Comparison of ENCODE assay signal across 22 cellular contexts in the genomic region with DNA sequence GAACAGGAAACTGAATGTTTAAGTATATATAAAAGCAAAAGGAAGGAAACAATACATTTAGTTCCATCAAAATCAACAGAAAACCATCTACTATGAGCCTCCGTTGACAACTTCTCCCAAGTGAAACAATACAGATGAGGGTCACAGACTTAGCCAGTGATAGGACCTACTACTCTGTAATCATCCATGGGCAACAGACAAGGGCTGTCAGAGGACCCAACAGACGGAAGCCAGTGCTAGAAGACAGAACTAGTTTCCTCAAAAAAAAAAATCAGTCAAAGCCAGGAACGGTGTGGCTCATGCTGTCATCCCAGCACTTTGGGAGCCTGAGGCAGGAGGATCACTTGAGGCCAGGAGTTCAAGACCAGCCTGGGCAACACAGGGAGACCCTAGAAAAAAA. TPM values are rescaled to one million over a fixed set of nuclear protein-coding genes. Genes with fewer than 3 reads are reported as not detected.
DNase-seq lines count a peak whose midpoint lies in the region; ATAC-seq, FAIRE-seq and TF ChIP-seq lines count a peak whose summit lies in the region.
"Had no signal": no experiment of that assay in that cellular context is flagged by ENCODE, and none has a peak within 500 bp of the region (broad histone marks: within the 10 kb centered on the region; RNA-seq: fewer than 3 reads in every experiment).

No MANE protein-coding gene starts in this region.

- H3K4me1 ChIP-seq in RWPE2 (ENCODE audit: insufficient read depth, poor library complexity, severe bottlenecking), result peaks cover 14% of the 10 kb centered on the region
- peaks cover 9% of the 10 kb centered on the region for H3K4me1 ChIP-seq in keratinocyte (ENCODE audit: control insufficient read depth, extremely low read depth, insufficient read depth, low read length)
- H3K4me1 ChIP-seq in gastrocnemius medialis, result peaks cover 0 to 3% of the 10 kb centered on the region in 2 donors

- dilution Hi-C loops in keratinocyte (cut with MboI; ENCODE audit: extremely low pct_ligation_motif_present, low sequenced_read_pairs), result no loop called here

- peak overlapping the region; percentile 78 for H3K27ac ChIP-seq in RWPE2 (ENCODE audit: poor library complexity, severe bottlenecking)
- peak overlapping the region; percentile 54 for H3K27ac ChIP-seq in keratinocyte (ENCODE audit: control insufficient read depth, insufficient read depth, low read length)
- no peak overlapping the region for H3K27ac ChIP-seq in gastrocnemius medialis
- H3K27ac ChIP-seq: KMS-11 had no signal

- H3K36me3 ChIP-seq in RWPE2 (ENCODE audit: low read depth) (peaks cover 9% of the 10 kb centered on the region; the same call in 1 of the 2 replicates), keratinocyte (ENCODE audit: control insufficient read depth in 2 of 2, extremely low read depth in 1 of 2, insufficient read depth in 2 of 2, low read length in 2 of 2) (peaks cover 0 to 2% of the 10 kb centered on the region in 2 experiments), gastrocnemius medialis (no peaks in the 10 kb centered on the region)
- H3K36me3 ChIP-seq: MG63 had no signal

- H3K36me3 Mint-ChIP-seq in brain, result peaks cover 63% of the 10 kb centered on the region

- in situ Hi-C loops in gastrocnemius medialis (cut with MboI; ENCODE audit: low sequenced_read_pairs in 4 of 4), result no loop called here

- no peak for FAIRE-seq in keratinocyte (lab: Jason Lieb, UNC)

- H3K4me2 ChIP-seq in keratinocyte (ENCODE audit: control insufficient read depth, extremely low read depth, insufficient read depth, low read depth, low read length), result peak overlapping the region; percentile 2
- H3K4me2 ChIP-seq: KMS-11 had no signal

- H3K27me3 ChIP-seq in RWPE2 (ENCODE audit: insufficient read depth, poor library complexity, severe bottlenecking) (no peaks in the 10 kb centered on the region), keratinocyte (ENCODE audit: control insufficient read depth, extremely low read depth, insufficient read depth, low read length) (no peaks in the 10 kb centered on the region), gastrocnemius medialis (no peaks in the 10 kb centered on the region)
- H3K27me3 ChIP-seq: MG63 had no signal

- no peaks in the 10 kb centered on the region for H3K9me3 ChIP-seq in RWPE2 (ENCODE audit: severe bottlenecking)
- H3K9me3 ChIP-seq in keratinocyte (ENCODE audit: control insufficient read depth, low read depth, low read length), result no peaks in the 10 kb centered on the region
- no peaks in the 10 kb centered on the region for H3K9me3 ChIP-seq in gastrocnemius medialis
- H3K9me3 ChIP-seq: MG63 had no signal

- no peaks in the 10 kb centered on the region for H3K27me3 Mint-ChIP-seq in brain
- H3K27me3 Mint-ChIP-seq: CD4-positive, CD25-positive, alpha-beta regulatory T cell had no signal

- DNase-seq in GDM1 (lab: John Stamatoyannopoulos, UW) (peak; percentile 70), RWPE2 (ENCODE audit: low spot score) (no peak), keratinocyte (ENCODE audit: low read depth, low spot score) (no peak), gastrocnemius medialis (no peak), left ventricle myocardium superior (no peak)
- DNase-seq: ACHN; AML-193; CD4-positive, CD25-positive, alpha-beta regulatory T cell; DMS79; HFFc6; MG63; NCI-H1092; NCI-H146; NCI-H2081 treated with DMSO at 0.1 percent for 48 hours; NCI-H510A treated with DMSO at 0.1 percent for 48 hours; NCI-H82; Right ventricle myocardium superior had no signal

- TF ChIP-seq POLR2A in gastrocnemius medialis (IDR thresholded peaks at IDR 0.05), result no peak

- no peak overlapping the region for H3K9ac ChIP-seq in keratinocyte (ENCODE audit: control insufficient read depth, extremely low read depth, insufficient read depth, low read length)
- H3K9ac ChIP-seq: KMS-11 had no signal

- H3K4me3 ChIP-seq in RWPE2 (ENCODE audit: severe bottlenecking) (no peak overlapping the region), keratinocyte (ENCODE audit: control insufficient read depth in 2 of 3, extremely low read depth in 1 of 3, insufficient read depth in 2 of 3, low read depth in 1 of 3, low read length in 3 of 3) (no peak overlapping the region), gastrocnemius medialis (no peak overlapping the region)
- H3K4me3 ChIP-seq: MG63 had no signal

- H3K4me3 Mint-ChIP-seq in brain, result no peak overlapping the region
- H3K4me3 Mint-ChIP-seq: CD4-positive, CD25-positive, alpha-beta regulatory T cell; HFFc6 had no signal

- peaks cover 37% of the 10 kb centered on the region for H3K4me1 Mint-ChIP-seq in brain

- peak overlapping the region in 3 of 5 experiments; percentile 9 to 91 (median 27) for H3K27ac Mint-ChIP-seq in brain
- H3K27ac Mint-ChIP-seq: HFFc6 had no signal

- no peak overlapping the region for H2AFZ ChIP-seq in keratinocyte (ENCODE audit: control insufficient read depth, low read length)

- intact Hi-C loops in gastrocnemius medialis (cut with DNase I; ENCODE audit: low total_unique reads) (no loop called here), left ventricle myocardium superior (cut with micrococcal nuclease) (no loop called here)

- H3K9me1 ChIP-seq in keratinocyte (ENCODE audit: control insufficient read depth, extremely low read depth, insufficient read depth, low read length), result no peaks in the 10 kb centered on the region

- TF ChIP-seq CTCF in RWPE2 (IDR thresholded peaks at IDR 0.05; ENCODE audit: poor library complexity, severe bottlenecking) (no peak), brain (conservative IDR thresholded peaks at IDR 0.05) (no peak), keratinocyte (optimal IDR thresholded peaks at IDR 0.05 in 1 of 3, IDR thresholded peaks at IDR 0.05 in 1 of 3, conservative IDR thresholded peaks at IDR 0.05 in 1 of 3; ENCODE audit: extremely low read depth in 1 of 3, insufficient read depth in 2 of 3, low read length in 3 of 3) (no peak), gastrocnemius medialis (IDR thresholded peaks at IDR 0.05 in 4 of 5, conservative IDR thresholded peaks at IDR 0.05 in 1 of 5) (no peak)

- no peaks in the 10 kb centered on the region for H3K79me2 ChIP-seq in keratinocyte (ENCODE audit: control insufficient read depth, insufficient read depth, low read length)

- H3K9me3 Mint-ChIP-seq in brain, result peaks cover 0 to 3% (median 0%) of the 10 kb centered on the region in 5 experiments
- H3K9me3 Mint-ChIP-seq: CD4-positive, CD25-positive, alpha-beta regulatory T cell; HFFc6 had no signal

- no peak for ATAC-seq in RWPE2 (ENCODE audit: low read depth)
- ATAC-seq in HG03469 (IDR thresholded peaks at IDR 0.05; ENCODE audit: unreplicated experiment), result no peak
- no peak for ATAC-seq in gastrocnemius medialis
- no peak for ATAC-seq in GM19452 (IDR thresholded peaks at IDR 0.05; ENCODE audit: unreplicated experiment)
- ATAC-seq in left ventricle myocardium superior, result no peak
- ATAC-seq: SK-N-SH treated with all-trans-retinoic acid at 6 μM for 48 hours had no signal

- no peaks in the 10 kb centered on the region for H4K20me1 ChIP-seq in keratinocyte (ENCODE audit: control insufficient read depth, extremely low read depth, insufficient read depth, low read length)

RNA-seq across cellular contexts. Expression of gene RERE, which starts 20.6 kb away (rescaled TPM):
- polyA plus RNA-seq in brain (ENCODE audit: insufficient read depth, low read depth, low replicate concordance) (103 TPM), keratinocyte (2.8 to 3.8 TPM (median 3.6 TPM) in 3 replicates)
- polyA plus RNA-seq in keratinocyte (2011; ENCODE audit: low read depth), result 32.8 TPM
- 8.1 and 10.5 TPM in 2 replicates for polyA plus RNA-seq in keratinocyte (2011; cell fraction: cytosol; rRNA removed)
- 26.3 and 30.2 TPM in 2 replicates for polyA plus RNA-seq in keratinocyte (2011; cell fraction: nucleus; rRNA removed)
- 13.7 and 17.2 TPM in 2 replicates for polyA plus RNA-seq in keratinocyte (2012; ENCODE audit: low replicate concordance)
- polyA minus RNA-seq in keratinocyte, result 22.0 to 29.9 TPM (median 28.0 TPM) in 3 replicates
- 28.6 TPM for polyA minus RNA-seq in keratinocyte (2011; cell fraction: cytosol; rRNA and poly(A)+ RNA removed)
- 16.4 and 51.3 TPM in 2 replicates for polyA minus RNA-seq in keratinocyte (2011; cell fraction: nucleus; rRNA and poly(A)+ RNA removed)
- total RNA-seq in gastrocnemius medialis (100 to 1,000 TPM in 3 of 4 donors, 10 to 100 TPM in 1; 60.8 to 106 (median 102) TPM), left ventricle myocardium superior (115 TPM)

Comparison
In these comparisons a context has a peak if more than half of its experiments do, and no peak if none do; other contexts are left out.
1. H3K27ac ChIP-seq: peak in RWPE2 (single experiment) and keratinocyte (single experiment); none in gastrocnemius medialis (0 of 4).